ENCODE assay signal across 8 cellular contexts in genomic region chr13:51764184-51765141, GRCh38. TPM values are rescaled to one million over a fixed set of nuclear protein-coding genes. Genes with fewer than 3 reads are reported as not detected.
DNase-seq lines count a peak whose midpoint lies in the region; ATAC-seq and TF ChIP-seq lines count a peak whose summit lies in the region.

No MANE protein-coding gene starts in this region.

- 46% methylated on average over 5 of the region's 12 CpGs; no CpG with 5 or more reads in 1 of the 2 experiments for WGBS in IMR-90 (ENCODE audit: extremely low coverage in 2 of 2, insufficient read length in 1 of 2), 2 experiments

- no TSS peak for BruUV-seq in IMR-90 (replicated peaks; lab: Mats Ljungman, UMichigan)

- peak overlapping the region; percentile 35 for H2AFZ ChIP-seq in IMR-90 (replicated peaks; ENCODE audit: low read length, poor library complexity)

- H3K9me1 ChIP-seq in IMR-90 (ENCODE audit: insufficient read depth, low read length) = peaks cover 26% of the 10 kb centered on the region

- dilution Hi-C loops in IMR-90 (cut with HindIII; ENCODE audit: low sequenced_read_pairs, unreplicated experiment) = no loop called here

- intact Hi-C loops in IMR-90 (cut with micrococcal nuclease) = loop anchor here (10.0 kb wide), 1 partner anchor 310 kb away; the partner anchor contains the start of gene INTS6

- H3K4me1 ChIP-seq in IMR-90 (ENCODE audit: control insufficient read depth, insufficient read depth, low read length) = peaks cover 21% of the 10 kb centered on the region

- peak overlapping the region; percentile 64 for H3K4ac ChIP-seq in IMR-90 (ENCODE audit: low read depth, low read length)

- no peak overlapping the region for H4K5ac ChIP-seq in IMR-90 (ENCODE audit: low read depth, low read length)

- peak overlapping the region; percentile 38; the same call in 1 of the 3 replicates for H2BK15ac ChIP-seq in IMR-90 (ENCODE audit: low read depth, low read length)

- H3K56ac ChIP-seq in IMR-90 (ENCODE audit: extremely low read depth, insufficient read depth, low read length) = no peak overlapping the region

- TF ChIP-seq CTCF in IMR-90 (conservative IDR thresholded peaks at IDR 0.05; ENCODE audit: low read depth, low read length) = 0 out of 2 replicates have a peak, but pooled peaks have one; percentile 15
- TF ChIP-seq CTCF in endothelial cell (IDR thresholded peaks at IDR 0.05; ENCODE audit: unreplicated experiment) = no peak

- H3K36me3 ChIP-seq in IMR-90 (ENCODE audit: control insufficient read depth, insufficient read depth, low read length) = peaks cover 2% of the 10 kb centered on the region

- H3K14ac ChIP-seq in IMR-90 (replicated peaks; ENCODE audit: low read depth, low read length) = peak overlapping the region; percentile 71

- CTCF ChIA-PET in IMR-90 (lab: Yijun Ruan, JAX) = interaction anchor here (0.7 to 1.0 kb wide), 4 partner anchors 16 to 329 kb away, joined by 3 to 6 read pairs (median 3); no protein-coding TSS in a partner anchor

- H3K4me1 Mint-ChIP-seq in endothelial cell (ENCODE audit: unreplicated experiment) = peaks cover 8% of the 10 kb centered on the region
- peaks cover 15 to 22% of the 10 kb centered on the region in 2 donors for H3K4me1 Mint-ChIP-seq in natural killer cell treated with Interleukin-12 subunit alpha and Interleukin-12 subunit beta and Interleukin-15 and Interleukin-18, amount 100 ng/mL, for 72 hours (ENCODE audit: low read depth in 2 of 2)
- peaks cover 44% of the 10 kb centered on the region for H3K4me1 Mint-ChIP-seq in stimulated activated naive CD8-positive, alpha-beta T cell treated with anti-CD3 and anti-CD28 coated beads, Interleukin-15, amount 100 ng/mL, for 72 hours

- peaks cover 8 to 40% of the 10 kb centered on the region in 2 experiments; a peak in 3 of 4 replicates for H3K79me1 ChIP-seq in IMR-90 (ENCODE audit: low read depth in 1 of 2, low read length in 2 of 2)

- H2BK120ac ChIP-seq in IMR-90 (ENCODE audit: low read depth, low read length) = peak overlapping the region; percentile 1; the same call in 1 of the 2 replicates

- H2AK5ac ChIP-seq in IMR-90 (ENCODE audit: low read depth, low read length) = peak overlapping the region; percentile 76

- H4K8ac ChIP-seq in IMR-90 (ENCODE audit: low read depth in 2 of 2, low read length in 2 of 2) = peak overlapping the region in 1 of 2 experiments; percentile 35; a peak in 2 of 4 replicates

- H3K27me3 ChIP-seq in IMR-90 (ENCODE audit: control insufficient read depth, insufficient read depth, low read length) = no peaks in the 10 kb centered on the region

- in situ Hi-C loops in Caki2 (cut with HindIII; ENCODE audit: low pct_unique_long_range_greater_than_20kb, low sequenced_read_pairs) (no loop called here), IMR-90 (cut with MboI; ENCODE audit: low sequenced_read_pairs) (no loop called here)

- peaks cover 6% of the 10 kb centered on the region for H3K27me3 Mint-ChIP-seq in endothelial cell (ENCODE audit: unreplicated experiment)
- no peaks in the 10 kb centered on the region for H3K27me3 Mint-ChIP-seq in natural killer cell treated with Interleukin-12 subunit alpha and Interleukin-12 subunit beta and Interleukin-15 and Interleukin-18, amount 100 ng/mL, for 72 hours
- no peaks in the 10 kb centered on the region for H3K27me3 Mint-ChIP-seq in stimulated activated naive CD8-positive, alpha-beta T cell treated with anti-CD3 and anti-CD28 coated beads, Interleukin-15, amount 100 ng/mL, for 72 hours

- no peaks in the 10 kb centered on the region for H3K9me3 ChIP-seq in IMR-90 (ENCODE audit: control insufficient read depth, insufficient read depth, low read length)

- H3K27ac ChIP-seq in IMR-90 (ENCODE audit: insufficient read depth, low read length) = peak overlapping the region; percentile 49

- peaks cover 37% of the 10 kb centered on the region for H3K36me3 Mint-ChIP-seq in endothelial cell (ENCODE audit: low read depth, unreplicated experiment)
- peaks cover 8% of the 10 kb centered on the region for H3K36me3 Mint-ChIP-seq in natural killer cell treated with Interleukin-12 subunit alpha and Interleukin-12 subunit beta and Interleukin-15 and Interleukin-18, amount 100 ng/mL, for 72 hours

- H3K23ac ChIP-seq in IMR-90 (ENCODE audit: low read depth, low read length) = peak overlapping the region; percentile 86

- ATAC-seq in GM21381 (IDR thresholded peaks at IDR 0.05; ENCODE audit: unreplicated experiment) (peak; percentile 73), IMR-90 (ENCODE audit: low read depth) (peak; percentile 92)
- ATAC-seq in natural killer cell treated with Interleukin-12 subunit alpha and Interleukin-12 subunit beta and Interleukin-15 and Interleukin-18, amount 100 ng/mL, for 72 hours = peak; percentile 77 to 87
- peak; percentile 96 for ATAC-seq in stimulated activated naive CD8-positive, alpha-beta T cell treated with anti-CD3 and anti-CD28 coated beads, Interleukin-15, amount 100 ng/mL, for 72 hours

- POLR2A ChIA-PET in IMR-90 (lab: Charles Lee; ENCODE audit: unreplicated experiment) = interaction anchor here (0.6 kb wide), 2 partner anchors 478 to 520 kb away, joined by 3 read pairs; no protein-coding TSS in a partner anchor

- H3K4me2 ChIP-seq in IMR-90 (ENCODE audit: low read depth, low read length) = peak overlapping the region; percentile 84

- H4K20me1 ChIP-seq in IMR-90 (ENCODE audit: insufficient read depth, low read length) = peaks cover 18% of the 10 kb centered on the region

- H3K18ac ChIP-seq in IMR-90 (ENCODE audit: low read depth, low read length) = peak overlapping the region; percentile 13; the same call in 1 of the 2 replicates

- peak overlapping the region; percentile 53 for H3K4me3 Mint-ChIP-seq in endothelial cell (ENCODE audit: unreplicated experiment)
- H3K4me3 Mint-ChIP-seq in natural killer cell treated with Interleukin-12 subunit alpha and Interleukin-12 subunit beta and Interleukin-15 and Interleukin-18, amount 100 ng/mL, for 72 hours = peak overlapping the region; percentile 70
- peak overlapping the region; percentile 88 to 94 for H3K4me3 Mint-ChIP-seq in stimulated activated naive CD8-positive, alpha-beta T cell treated with anti-CD3 and anti-CD28 coated beads, Interleukin-15, amount 100 ng/mL, for 72 hours

- TF ChIP-seq RAD21 in IMR-90 (IDR thresholded peaks at IDR 0.05; ENCODE audit: low read length) = peak; percentile 44; the same call in 1 of the 2 replicates

- peak overlapping the region; percentile 66 for H2AK9ac ChIP-seq in IMR-90 (replicated peaks; ENCODE audit: low read depth, low read length, poor library complexity)

- H4K91ac ChIP-seq in IMR-90 (ENCODE audit: insufficient read depth, low read depth, low read length) = peak overlapping the region; percentile 6; the same call in 1 of the 2 replicates

- H3K9ac ChIP-seq in IMR-90 (ENCODE audit: low read depth, low read length) = peak overlapping the region; percentile 6; the same call in 1 of the 2 replicates

- DNase-seq in Caki2 (ENCODE audit: low read depth) (peak; percentile 87), IMR-90 (peak; percentile 97), endothelial cell (ENCODE audit: low spot score) (no peak), NCI-H82 treated with DMSO at 0.1 percent for 48 hours (lab: John Stamatoyannopoulos, UW; ENCODE audit: unreplicated experiment) (no peak)
- DNase-seq in activated CD4-positive, alpha-beta T cell treated with anti-CD3 and anti-CD28 coated beads, Interleukin-2, amount 50 U/mL, for 48 hours = peak; percentile 66 to 76
- DNase-seq in natural killer cell treated with Interleukin-12 subunit alpha and Interleukin-12 subunit beta and Interleukin-15 and Interleukin-18, amount 100 ng/mL, for 72 hours (ENCODE audit: low spot score) = no peak
- DNase-seq in stimulated activated naive CD8-positive, alpha-beta T cell treated with anti-CD3 and anti-CD28 coated beads, Interleukin-15, amount 100 ng/mL, for 72 hours = peak; percentile 65 to 80

- H2BK20ac ChIP-seq in IMR-90 (ENCODE audit: low read depth, low read length) = no peak overlapping the region

- no peak for TF ChIP-seq POLR2A in IMR-90 (IDR thresholded peaks at IDR 0.05; ENCODE audit: low read depth, low read length)

- H3K27ac Mint-ChIP-seq in endothelial cell (ENCODE audit: unreplicated experiment) = peak overlapping the region; percentile 20
- peak overlapping the region; percentile 59 to 85 for H3K27ac Mint-ChIP-seq in natural killer cell treated with Interleukin-12 subunit alpha and Interleukin-12 subunit beta and Interleukin-15 and Interleukin-18, amount 100 ng/mL, for 72 hours
- H3K27ac Mint-ChIP-seq in stimulated activated naive CD8-positive, alpha-beta T cell treated with anti-CD3 and anti-CD28 coated beads, Interleukin-15, amount 100 ng/mL, for 72 hours = peak overlapping the region; percentile 95 to 96

- peak overlapping the region; percentile 52 for H2BK5ac ChIP-seq in IMR-90 (ENCODE audit: low read depth, low read length, poor library complexity, severe bottlenecking)

- no peaks in the 10 kb centered on the region for H3K9me3 Mint-ChIP-seq in endothelial cell (ENCODE audit: unreplicated experiment)
- H3K9me3 Mint-ChIP-seq in natural killer cell treated with Interleukin-12 subunit alpha and Interleukin-12 subunit beta and Interleukin-15 and Interleukin-18, amount 100 ng/mL, for 72 hours = no peaks in the 10 kb centered on the region
- no peaks in the 10 kb centered on the region for H3K9me3 Mint-ChIP-seq in stimulated activated naive CD8-positive, alpha-beta T cell treated with anti-CD3 and anti-CD28 coated beads, Interleukin-15, amount 100 ng/mL, for 72 hours

- H3K4me3 ChIP-seq in IMR-90 (ENCODE audit: insufficient read depth, low read depth, low read length) = peak overlapping the region; percentile 9; the same call in 1 of the 2 replicates

TF ChIP-seq in IMR-90, 13 proteins besides CTCF, POLR2A, EP300 and RAD21 (continues in another document):
- TF ChIP-seq RCOR1 (IDR thresholded peaks at IDR 0.05; ENCODE audit: insufficient replicate concordance, low read length) (peak; percentile 85), MAFK (IDR thresholded peaks at IDR 0.05; ENCODE audit: low read depth, low read length) (no peak), ELK1 (IDR thresholded peaks at IDR 0.05; ENCODE audit: borderline replicate concordance, low read depth, low read length) (no peak)

RNA-seq across cellular contexts. Expression of gene DHRS12, which starts 39.5 kb away (rescaled TPM):
- 0.75 and 2.8 TPM in 2 replicates for total RNA-seq in Caki2 (2014; rRNA removed; shearing (Covaris generic); ENCODE audit: low replicate concordance)
- total RNA-seq in IMR-90 (2012; rRNA removed) (1.3 and 1.9 TPM in 2 replicates), endothelial cell (ENCODE audit: unreplicated experiment) (13.3 TPM)
- 1.5 and 1.6 TPM in 2 replicates for polyA plus RNA-seq in IMR-90 (2012; rRNA removed)
- 1.2 and 1.5 TPM in 2 replicates for polyA plus RNA-seq in IMR-90 (2012; cell fraction: cytosol; rRNA removed)
- 3.7 TPM in 2 replicates for polyA plus RNA-seq in IMR-90 (2012; cell fraction: nucleus; rRNA removed; ENCODE audit: low replicate concordance)
- 1 to 10 TPM; 2.2 to 3.5 TPM for total RNA-seq in natural killer cell treated with Interleukin-12 subunit alpha and Interleukin-12 subunit beta and Interleukin-15 and Interleukin-18, amount 100 ng/mL, for 72 hours

Comparison
In these comparisons a context has a peak if more than half of its experiments do, and no peak if none do; other contexts are left out.
1. DNase-seq: peak in Caki2 (single experiment), IMR-90 (single experiment), activated CD4-positive, alpha-beta T cell treated with anti-CD3 and anti-CD28 coated beads, Interleukin-2, amount 50 U/mL, for 48 hours (2 of 2) and stimulated activated naive CD8-positive, alpha-beta T cell treated with anti-CD3 and anti-CD28 coated beads, Interleukin-15, amount 100 ng/mL, for 72 hours (2 of 2); none in endothelial cell (single experiment), natural killer cell treated with Interleukin-12 subunit alpha and Interleukin-12 subunit beta and Interleukin-15 and Interleukin-18, amount 100 ng/mL, for 72 hours (single experiment) and NCI-H82 treated with DMSO at 0.1 percent for 48 hours (single experiment).
2. H3K27ac Mint-ChIP-seq: peak in every context shown above with its lines; median percentile 96 in stimulated activated naive CD8-positive, alpha-beta T cell treated with anti-CD3 and anti-CD28 coated beads, Interleukin-15, amount 100 ng/mL, for 72 hours; 72 in natural killer cell treated with Interleukin-12 subunit alpha and Interleukin-12 subunit beta and Interleukin-15 and Interleukin-18, amount 100 ng/mL, for 72 hours; 20 in endothelial cell.
3. Peak in every context shown above with its lines, with median percentiles within 50 percentile points of each other: ATAC-seq and H3K4me3 Mint-ChIP-seq.